10 cellular contexts compared by ENCODE assay signal in genomic region chr4:89586864-89587263, GRCh38.
A peak's percentile ranks its signal among the peaks of the same experiment; 100 is the strongest.
DNase-seq lines count a peak whose midpoint lies in the region; ATAC-seq and TF ChIP-seq lines count a peak whose summit lies in the region.
"Had no signal": no experiment of that assay in that cellular context is flagged by ENCODE, and none has a peak within 500 bp of the region (broad histone marks: within the 10 kb centered on the region; RNA-seq: fewer than 3 reads in every experiment).

No MANE protein-coding gene starts in this region.

- peak; percentile 6 to 31 for TF ChIP-seq RAD21 in liver (IDR thresholded peaks at IDR 0.05)

- WGBS in liver = 49% methylated on average over 2 of the region's 2 CpGs

- intact Hi-C loops in Right ventricle myocardium inferior (cut with DNase I) = no loop called here

- H3K9ac ChIP-seq in liver (ENCODE audit: low read depth in 1 of 2, low read length in 2 of 2) = no peak overlapping the region

- in situ Hi-C loops in GM13976 (cut with MboI; ENCODE audit: low sequenced_read_pairs, unreplicated experiment) = no loop called here

- peaks cover 0 to 4% (median 0%) of the 10 kb centered on the region in 4 donors for H3K9me3 ChIP-seq in liver (ENCODE audit: control insufficient read depth in 4 of 4, low read length in 3 of 4)

- no peaks in the 10 kb centered on the region for H3K36me3 ChIP-seq in liver (ENCODE audit: control insufficient read depth in 4 of 4, insufficient read depth in 3 of 4, low read depth in 1 of 4, low read length in 3 of 4)

- no peak for ATAC-seq in GM18502 (IDR thresholded peaks at IDR 0.05; ENCODE audit: poor library complexity, unreplicated experiment)
- no peak for ATAC-seq in Right ventricle myocardium inferior

- H3K27me3 ChIP-seq in liver (ENCODE audit: control insufficient read depth in 4 of 4, insufficient read depth in 4 of 4, low read length in 3 of 4) = peaks cover 0 to 5% (median 0%) of the 10 kb centered on the region in 4 donors

- H3K27ac ChIP-seq in VCaP (no peak overlapping the region), liver (ENCODE audit: low read depth in 1 of 2, low read length in 2 of 2) (no peak overlapping the region)
- H3K27ac ChIP-seq: PC-9 had no signal

- TF ChIP-seq CTCF in VCaP (conservative IDR thresholded peaks at IDR 0.05) (peak; percentile 71), liver (IDR thresholded peaks at IDR 0.05; ENCODE audit: low read depth, low read length, missing input control) (no peak), GM13976 (IDR thresholded peaks at IDR 0.05; ENCODE audit: borderline replicate concordance, control extremely low read depth, extremely low read depth, insufficient read depth, missing control alignments) (no peak)

- no peaks in the 10 kb centered on the region for H3K4me1 ChIP-seq in liver (ENCODE audit: control insufficient read depth in 4 of 4, insufficient read depth in 4 of 4, low read length in 3 of 4)

- H3K4me3 ChIP-seq in liver (ENCODE audit: low read depth in 1 of 3, low read length in 3 of 3) = no peak overlapping the region
- H3K4me3 ChIP-seq: PC-9 had no signal

- DNase-seq in DMS53 (lab: John Stamatoyannopoulos, UW) (peak; percentile 38), KG1 (lab: John Stamatoyannopoulos, UW) (peak; percentile 7), cortex of kidney (lab: John Stamatoyannopoulos, UW) (no peak), GM13976 (ENCODE audit: low spot score) (no peak), Right ventricle myocardium inferior (ENCODE audit: missing footprints) (no peak)
- DNase-seq: PC-9; stimulated activated CD8-positive, alpha-beta memory T cell treated with anti-CD3 and anti-CD28 coated beads, Interleukin-4, amount 100 ng/mL, for 48 hours had no signal

TF ChIP-seq in liver, 16 proteins besides CTCF, POLR2A, EP300 and RAD21:
- no peak for TF ChIP-seq ATF3 (IDR thresholded peaks at IDR 0.05)

Comparison
In these comparisons a context has a peak if more than half of its experiments do, and no peak if none do; other contexts are left out.
1. DNase-seq: peak in DMS53 (single experiment) and KG1 (single experiment); none in cortex of kidney (single experiment), GM13976 (single experiment) and Right ventricle myocardium inferior (single experiment).